In genomic region chr2:231602874-231603467, GRCh38 we compare ENCODE assay signal across 13 cellular contexts. TPM values are rescaled to one million over a fixed set of nuclear protein-coding genes. Genes with fewer than 3 reads are reported as not detected.
DNase-seq lines count a peak whose midpoint lies in the region; ATAC-seq and TF ChIP-seq lines count a peak whose summit lies in the region.
"Had no signal": no experiment of that assay in that cellular context is flagged by ENCODE, and none has a peak within 500 bp of the region (broad histone marks: within the 10 kb centered on the region; RNA-seq: fewer than 3 reads in every experiment).

No MANE protein-coding gene starts in this region.

- no peak for ATAC-seq in naive B cell (ENCODE audit: low read depth in 2 of 2)
- ATAC-seq in stimulated activated naive CD8-positive, alpha-beta T cell treated with anti-CD3 and anti-CD28 coated beads, Interleukin-15, Interleukin-2, amounts not matched to agents 100 U/mL and 50 U/mL, for 24 hours = no peak

- H3K4me3 ChIP-seq in breast epithelium = peak overlapping the region in 1 of 3 donors; percentile 85
- H3K4me3 ChIP-seq: SK-N-MC had no signal

- no peaks in the 10 kb centered on the region for H3K9me3 ChIP-seq in breast epithelium

- peaks cover 15% of the 10 kb centered on the region for H3K4me1 Mint-ChIP-seq in T-helper 1 cell treated with Interleukin-12 subunit alpha and Interleukin-12 subunit beta and Interleukin-4 antibody, amounts not matched to agents 30 μg/mL and 1 μg/mL, for 36 hours (ENCODE audit: low read depth)
- H3K4me1 Mint-ChIP-seq in naive B cell = peaks cover 13 to 30% (median 23%) of the 10 kb centered on the region in 3 donors

- no peaks in the 10 kb centered on the region for H3K36me3 Mint-ChIP-seq in T-helper 1 cell treated with Interleukin-12 subunit alpha and Interleukin-12 subunit beta and Interleukin-4 antibody, amounts not matched to agents 30 μg/mL and 1 μg/mL, for 36 hours (ENCODE audit: low read depth)
- H3K36me3 Mint-ChIP-seq in naive B cell = no peaks in the 10 kb centered on the region

- H3K4me1 ChIP-seq in breast epithelium = peaks cover 6 to 10% of the 10 kb centered on the region in 2 donors

- H3K4me3 Mint-ChIP-seq in T-helper 1 cell treated with Interleukin-12 subunit alpha and Interleukin-12 subunit beta and Interleukin-4 antibody, amounts not matched to agents 30 μg/mL and 1 μg/mL, for 36 hours = no peak overlapping the region
- peak overlapping the region in 5 of 8 donors; percentile 47 to 87 (median 66) for H3K4me3 Mint-ChIP-seq in naive B cell

- no peaks in the 10 kb centered on the region for H3K9me3 Mint-ChIP-seq in T-helper 1 cell treated with Interleukin-12 subunit alpha and Interleukin-12 subunit beta and Interleukin-4 antibody, amounts not matched to agents 30 μg/mL and 1 μg/mL, for 36 hours
- no peaks in the 10 kb centered on the region for H3K9me3 Mint-ChIP-seq in naive B cell
- H3K9me3 Mint-ChIP-seq: activated CD4-positive, alpha-beta memory T cell treated with anti-CD3 and anti-CD28 coated beads, Interleukin-2, amount 10 ng/mL, durations not matched to agents 7 days and 5 days had no signal

- H3K27ac ChIP-seq in breast epithelium (peak overlapping the region; percentile 99 to 100), temporal lobe (ENCODE audit: low read depth, low read length) (peak overlapping the region; percentile 99)
- H3K27ac ChIP-seq: SK-N-MC had no signal

- peak overlapping the region; percentile 41 for H3K27ac Mint-ChIP-seq in T-helper 1 cell treated with Interleukin-12 subunit alpha and Interleukin-12 subunit beta and Interleukin-4 antibody, amounts not matched to agents 30 μg/mL and 1 μg/mL, for 36 hours
- peak overlapping the region; percentile 96 to 99 (median 98) for H3K27ac Mint-ChIP-seq in naive B cell

- TF ChIP-seq POLR2A in breast epithelium (IDR thresholded peaks at IDR 0.05) = no peak

- TF ChIP-seq CTCF in breast epithelium (IDR thresholded peaks at IDR 0.05) = no peak

- H3K27me3 Mint-ChIP-seq in T-helper 1 cell treated with Interleukin-12 subunit alpha and Interleukin-12 subunit beta and Interleukin-4 antibody, amounts not matched to agents 30 μg/mL and 1 μg/mL, for 36 hours (ENCODE audit: low read depth) = peaks cover 3% of the 10 kb centered on the region
- H3K27me3 Mint-ChIP-seq in naive B cell = no peaks in the 10 kb centered on the region
- H3K27me3 Mint-ChIP-seq: activated CD4-positive, alpha-beta memory T cell treated with anti-CD3 and anti-CD28 coated beads, Interleukin-2, amount 10 ng/mL, durations not matched to agents 7 days and 5 days had no signal

- DNase-seq in T-helper 1 cell = no peak
- no peak for DNase-seq in breast epithelium (ENCODE audit: low spot score in 2 of 2)
- DNase-seq in naive B cell = no peak
- DNase-seq in stimulated activated naive CD8-positive, alpha-beta T cell treated with anti-CD3 and anti-CD28 coated beads, Interleukin-15, Interleukin-2, amounts not matched to agents 100 U/mL and 50 U/mL, for 24 hours = no peak
- DNase-seq in NOMO-1 (lab: John Stamatoyannopoulos, UW; ENCODE audit: unreplicated experiment in 2 of 2) = no peak
- DNase-seq in HPDE6-E6E7 (ENCODE audit: extremely low spot score) = no peak
- DNase-seq: activated CD4-positive, alpha-beta memory T cell treated with anti-CD3 and anti-CD28 coated beads, Interleukin-2, amount 10 ng/mL, durations not matched to agents 7 days and 5 days had no signal

- intact Hi-C loops in breast epithelium (cut with DNase I; ENCODE audit: low total_unique reads) = no loop called here

- no peaks in the 10 kb centered on the region for H3K27me3 ChIP-seq in breast epithelium

- H3K36me3 ChIP-seq in breast epithelium = no peaks in the 10 kb centered on the region

RNA-seq across cellular contexts. Expression of gene TEX44, which starts 10.3 kb away (rescaled TPM):
- total RNA-seq in breast epithelium (not detected), temporal lobe (not detected)
- not detected for polyA plus RNA-seq in naive B cell (ENCODE audit: low read depth in 6 of 6)
- total RNA-seq: A673; activated CD4-positive, alpha-beta memory T cell treated with anti-CD3 and anti-CD28 coated beads, Interleukin-2, amount 10 ng/mL, durations not matched to agents 7 days and 5 days; bronchial epithelial cell; myocyte had no signal
